17 cellular contexts compared by ENCODE assay signal in the genomic region with DNA sequence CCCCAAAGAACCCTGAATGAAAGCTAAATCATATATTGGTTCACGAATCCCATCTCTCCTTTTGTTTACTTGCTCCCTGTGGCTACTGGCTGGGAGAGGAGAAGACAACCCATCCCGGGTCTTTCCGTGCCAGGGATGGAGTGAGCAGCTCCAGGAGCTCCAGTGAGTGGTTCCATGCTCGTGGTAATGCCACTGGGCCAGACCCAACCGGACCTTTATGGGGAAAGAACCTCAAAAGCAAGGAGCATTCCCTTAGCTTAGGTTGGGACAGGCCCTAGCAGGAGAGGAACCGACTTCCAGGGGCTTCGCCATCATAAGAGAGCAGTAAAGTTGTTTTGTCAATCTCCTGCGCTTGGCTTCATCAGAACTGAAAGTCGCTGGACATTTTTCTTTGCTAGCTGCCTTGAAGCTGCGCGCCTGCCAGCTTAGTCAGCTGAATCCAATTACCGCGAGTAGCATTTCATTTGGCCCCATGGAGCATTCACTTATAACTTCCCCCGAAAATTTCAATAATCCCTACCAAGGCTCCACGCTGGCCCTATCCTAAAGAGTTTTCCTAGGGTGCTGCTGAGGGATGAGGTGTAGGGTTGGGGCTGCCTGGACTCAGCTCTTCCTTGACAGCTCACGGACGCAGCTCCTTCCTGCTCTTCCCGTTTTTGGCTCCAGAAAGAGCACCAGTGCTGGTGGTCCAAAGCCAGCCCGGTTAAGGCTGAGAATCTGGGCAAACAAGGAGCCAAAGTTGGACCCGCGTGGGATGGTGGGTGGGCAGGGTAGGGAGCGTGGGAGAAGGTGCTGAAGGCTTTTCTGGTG. TPM values are rescaled to one million over a fixed set of nuclear protein-coding genes. Genes with fewer than 3 reads are reported as not detected.
A peak's percentile ranks its signal among the peaks of the same experiment; 100 is the strongest.
DNase-seq lines count a peak whose midpoint lies in the region; ATAC-seq, FAIRE-seq and TF ChIP-seq lines count a peak whose summit lies in the region.
"Had no signal": no experiment of that assay in that cellular context is flagged by ENCODE, and none has a peak within 500 bp of the region (broad histone marks: within the 10 kb centered on the region; RNA-seq: fewer than 3 reads in every experiment).

No MANE protein-coding gene starts in this region.

- no peaks in the 10 kb centered on the region for H3K9me3 ChIP-seq in skeletal muscle tissue (ENCODE audit: control insufficient read depth in 3 of 3, low read length in 3 of 3)

- no peak overlapping the region for H3K27ac ChIP-seq in GM23338 (ENCODE audit: low read depth)
- H3K27ac ChIP-seq in skeletal muscle tissue (ENCODE audit: low read depth, low read length), result no peak overlapping the region

- H3K27ac Mint-ChIP-seq in GM23338 (no peak overlapping the region), brain (no peak overlapping the region)
- no peak overlapping the region for H3K27ac Mint-ChIP-seq in effector memory CD8-positive, alpha-beta T cell
- H3K27ac Mint-ChIP-seq: activated naive CD8-positive, alpha-beta T cell treated with anti-CD3 and anti-CD28 coated beads for 36 hours; T-cell had no signal

- H3K36me3 ChIP-seq in GM23338 (ENCODE audit: insufficient read depth), result no peaks in the 10 kb centered on the region
- no peaks in the 10 kb centered on the region for H3K36me3 ChIP-seq in skeletal muscle tissue (ENCODE audit: control insufficient read depth in 3 of 3, insufficient read depth in 3 of 3, low read length in 3 of 3)

- peak; percentile 13 for DNase-seq in GM23338 (ENCODE audit: low spot score)
- peak; percentile 12 for DNase-seq in iris pigment epithelial cell (ENCODE audit: low read depth)
- no peak for DNase-seq in effector memory CD8-positive, alpha-beta T cell
- DNase-seq in GM12891 (ENCODE audit: insufficient read length, low spot score), result no peak
- no peak for DNase-seq in KG1 (lab: John Stamatoyannopoulos, UW)
- DNase-seq: activated CD4-positive, CD25-positive, alpha-beta regulatory T cell treated with anti-CD3 and anti-CD28 coated beads, Interleukin-2, amount 50 U/mL, for 72 hours; activated naive CD8-positive, alpha-beta T cell treated with anti-CD3 and anti-CD28 coated beads for 36 hours; left cardiac atrium; naive B cell; NCI-H1105; NCI-H226; small intestine; substantia nigra; T-cell had no signal

- H3K9me3 Mint-ChIP-seq in GM23338 (peaks cover 7% of the 10 kb centered on the region; the same call in 1 of the 3 replicates), brain (peaks cover 0 to 23% (median 7%) of the 10 kb centered on the region in 5 experiments)
- H3K9me3 Mint-ChIP-seq in effector memory CD8-positive, alpha-beta T cell, result peaks cover 0 to 4% of the 10 kb centered on the region in 2 donors

- H3K27me3 ChIP-seq in GM23338 (ENCODE audit: insufficient read depth), result peaks cover 100% of the 10 kb centered on the region
- peaks cover 54 to 84% (median 55%) of the 10 kb centered on the region in 3 donors for H3K27me3 ChIP-seq in skeletal muscle tissue (ENCODE audit: control insufficient read depth in 3 of 3, insufficient read depth in 3 of 3, low read length in 3 of 3)

- H3K4me3 Mint-ChIP-seq in GM23338, result no peak overlapping the region
- H3K4me3 Mint-ChIP-seq in brain, result peak overlapping the region in 3 of 5 experiments; percentile 5 to 69 (median 54)
- H3K4me3 Mint-ChIP-seq in effector memory CD8-positive, alpha-beta T cell, result no peak overlapping the region
- H3K4me3 Mint-ChIP-seq: activated naive CD8-positive, alpha-beta T cell treated with anti-CD3 and anti-CD28 coated beads for 36 hours had no signal

- no peak overlapping the region for H3K4me2 ChIP-seq in GM23338

- TF ChIP-seq CTCF in GM23338 (conservative IDR thresholded peaks at IDR 0.05; ENCODE audit: low read depth in 2 of 2) (no peak), brain (conservative IDR thresholded peaks at IDR 0.05) (no peak)

- H3K36me3 Mint-ChIP-seq in GM23338 (ENCODE audit: low read depth), result no peaks in the 10 kb centered on the region
- H3K36me3 Mint-ChIP-seq in brain, result peaks cover 17% of the 10 kb centered on the region
- peaks cover 37% of the 10 kb centered on the region for H3K36me3 Mint-ChIP-seq in effector memory CD8-positive, alpha-beta T cell (ENCODE audit: insufficient read depth)
- H3K36me3 Mint-ChIP-seq: activated naive CD8-positive, alpha-beta T cell treated with anti-CD3 and anti-CD28 coated beads for 36 hours; T-cell had no signal

- peaks cover 50% of the 10 kb centered on the region for H4K20me1 ChIP-seq in GM23338 (replicated peaks; ENCODE audit: insufficient read depth)

- ATAC-seq in GM23338 (no peak), HG02763 (IDR thresholded peaks at IDR 0.05; ENCODE audit: unreplicated experiment) (no peak)
- ATAC-seq in effector memory CD8-positive, alpha-beta T cell (replicated peaks), result no peak
- ATAC-seq: T-cell had no signal

- no peak overlapping the region for H2AFZ ChIP-seq in GM23338

- peak overlapping the region in 1 of 3 donors; percentile 8 for H3K9ac ChIP-seq in skeletal muscle tissue (ENCODE audit: low read depth in 1 of 3, low read length in 3 of 3)

- H3K4me1 ChIP-seq in GM23338 (ENCODE audit: insufficient read depth), result peaks cover 55% of the 10 kb centered on the region
- peaks cover 14 to 19% (median 15%) of the 10 kb centered on the region in 3 donors for H3K4me1 ChIP-seq in skeletal muscle tissue (ENCODE audit: control insufficient read depth in 3 of 3, insufficient read depth in 3 of 3, low read length in 3 of 3)

- no peak for TF ChIP-seq POLR2A in GM12891 (IDR thresholded peaks at IDR 0.05; ENCODE audit: low read depth, low read length)

- no peak for FAIRE-seq in GM12891 (lab: Jason Lieb, UNC)
- FAIRE-seq: small intestine had no signal

- H3K27me3 Mint-ChIP-seq in GM23338 (ENCODE audit: insufficient read depth, low read depth, poor library complexity), result peaks cover 100% of the 10 kb centered on the region
- peaks cover 100% of the 10 kb centered on the region for H3K27me3 Mint-ChIP-seq in brain
- peaks cover 91 to 100% of the 10 kb centered on the region in 2 donors for H3K27me3 Mint-ChIP-seq in effector memory CD8-positive, alpha-beta T cell

- no peaks in the 10 kb centered on the region for H3K79me2 ChIP-seq in GM23338 (replicated peaks; ENCODE audit: insufficient read depth)

- H3K9me2 ChIP-seq in GM23338 (ENCODE audit: insufficient read depth), result no peaks in the 10 kb centered on the region

- H3K4me1 Mint-ChIP-seq in GM23338, result peaks cover 47% of the 10 kb centered on the region
- peaks cover 34% of the 10 kb centered on the region for H3K4me1 Mint-ChIP-seq in brain
- H3K4me1 Mint-ChIP-seq in effector memory CD8-positive, alpha-beta T cell (ENCODE audit: low read depth in 2 of 2), result peaks cover 14 to 16% of the 10 kb centered on the region in 2 donors

- peaks cover 24% of the 10 kb centered on the region for H3F3A ChIP-seq in GM23338 (replicated peaks; ENCODE audit: low read depth)

- no peak overlapping the region for H3K4me3 ChIP-seq in GM23338
- H3K4me3 ChIP-seq in skeletal muscle tissue (ENCODE audit: low read length in 3 of 3), result peak overlapping the region; percentile 17 to 54 (median 52)

TF ChIP-seq in GM23338, 12 proteins besides CTCF, POLR2A, EP300 and RAD21 (continues in another document):
- TF ChIP-seq JUNB (IDR thresholded peaks at IDR 0.05; ENCODE audit: unreplicated experiment), result no peak
- TF ChIP-seq EZH2 (IDR thresholded peaks at IDR 0.05; ENCODE audit: low read depth, unreplicated experiment), result peak; percentile 89

TF ChIP-seq in GM12891, 5 proteins besides CTCF, POLR2A, EP300 and RAD21:
- TF ChIP-seq POLR2AphosphoS5 (IDR thresholded peaks at IDR 0.05; ENCODE audit: low read depth, low read length) (no peak), TAF1 (IDR thresholded peaks at IDR 0.05; ENCODE audit: low read depth, low read length) (no peak), POU2F2 (IDR thresholded peaks at IDR 0.05; ENCODE audit: low read depth, low read length) (no peak), PAX5 (IDR thresholded peaks at IDR 0.05; ENCODE audit: insufficient read depth, low read length, severe bottlenecking) (no peak), SPI1 (IDR thresholded peaks at IDR 0.05; ENCODE audit: low read depth, low read length) (no peak)
TF ChIP-seq in GM12891: peak in this region for 0.

RNA-seq across cellular contexts. Expression of gene HOXD3, which starts 4.9 kb away (rescaled TPM):
- not detected in 2 replicates for total RNA-seq in GM23338 (2014; rRNA removed; shearing (Covaris generic))
- polyA plus RNA-seq in GM23338 (2016; fragmentation: Nextera tagmentation; extraction: Ambion mirVana) (not detected in 2 replicates), brain (ENCODE audit: insufficient read depth, low read depth, low replicate concordance) (1.2 TPM)
- total RNA-seq in skeletal muscle tissue, result 4.2 TPM
- polyA plus RNA-seq in GM12891 (2012; ENCODE audit: low read depth, missing spikeins), result not detected
- total RNA-seq: activated naive CD8-positive, alpha-beta T cell treated with anti-CD3 and anti-CD28 coated beads for 36 hours had no signal

RNA-seq across cellular contexts. Expression of gene HOXD4, which starts 10.7 kb away (rescaled TPM):
- total RNA-seq in GM23338 (2014; rRNA removed; shearing (Covaris generic)), result not detected in 2 replicates
- polyA plus RNA-seq in GM23338 (2016; fragmentation: Nextera tagmentation; extraction: Ambion mirVana) (not detected in 2 replicates), brain (ENCODE audit: insufficient read depth, low read depth, low replicate concordance) (not detected)
- total RNA-seq in skeletal muscle tissue, result 1.0 TPM
- polyA plus RNA-seq in GM12891 (2012; ENCODE audit: low read depth, missing spikeins), result not detected
- total RNA-seq: activated naive CD8-positive, alpha-beta T cell treated with anti-CD3 and anti-CD28 coated beads for 36 hours; T-cell had no signal

RNA-seq across cellular contexts. Expression of gene HOXD1, which starts 26.4 kb away (rescaled TPM):
- 0.39 TPM in 1 of 2 replicates, not detected in the other for total RNA-seq in GM23338 (2014; rRNA removed; shearing (Covaris generic))
- polyA plus RNA-seq in GM23338 (2016; fragmentation: Nextera tagmentation; extraction: Ambion mirVana), result not detected in 2 replicates
- polyA plus RNA-seq in brain (ENCODE audit: insufficient read depth, low read depth, low replicate concordance), result 2.1 TPM
- 0.52 TPM for total RNA-seq in skeletal muscle tissue
- not detected for polyA plus RNA-seq in GM12891 (2012; ENCODE audit: low read depth, missing spikeins)
- total RNA-seq: activated naive CD8-positive, alpha-beta T cell treated with anti-CD3 and anti-CD28 coated beads for 36 hours; T-cell had no signal

RNA-seq across cellular contexts. Expression of gene HOXD8, which starts 32.5 kb away (rescaled TPM):
- total RNA-seq in GM23338 (2014; rRNA removed; shearing (Covaris generic)), result not detected in 2 replicates
- polyA plus RNA-seq in GM23338 (2016; fragmentation: Nextera tagmentation; extraction: Ambion mirVana) (not detected in 2 replicates), brain (ENCODE audit: insufficient read depth, low read depth, low replicate concordance) (10.0 TPM)
- total RNA-seq in skeletal muscle tissue, result 18.8 TPM
- not detected for polyA plus RNA-seq in GM12891 (2012; ENCODE audit: low read depth, missing spikeins)
- total RNA-seq: activated naive CD8-positive, alpha-beta T cell treated with anti-CD3 and anti-CD28 coated beads for 36 hours; T-cell had no signal

RNA-seq across cellular contexts. Expression of gene HOXD9, which starts 39.5 kb away (rescaled TPM):
- total RNA-seq in GM23338 (2014; rRNA removed; shearing (Covaris generic)), result not detected in 2 replicates
- not detected in 2 replicates for polyA plus RNA-seq in GM23338 (2016; fragmentation: Nextera tagmentation; extraction: Ambion mirVana)
- 8.9 TPM for polyA plus RNA-seq in brain (ENCODE audit: insufficient read depth, low read depth, low replicate concordance)
- total RNA-seq in skeletal muscle tissue, result 5.7 TPM
- polyA plus RNA-seq in GM12891 (2012; ENCODE audit: low read depth, missing spikeins), result not detected
- total RNA-seq: activated naive CD8-positive, alpha-beta T cell treated with anti-CD3 and anti-CD28 coated beads for 36 hours had no signal

Comparison
In these comparisons a context has a peak if more than half of its experiments do, and no peak if none do; other contexts are left out.
1. DNase-seq: peak in GM23338 (single experiment) and iris pigment epithelial cell (single experiment); none in effector memory CD8-positive, alpha-beta T cell (0 of 3), GM12891 (single experiment) and KG1 (single experiment).
2. H3K4me3 Mint-ChIP-seq: peak in brain (3 of 5); none in GM23338 (single experiment) and effector memory CD8-positive, alpha-beta T cell (0 of 2).